In genomic region chr3:132543016-132543739, GRCh38 we compare ENCODE assay signal across 10 cellular contexts.
DNase-seq lines count a peak whose midpoint lies in the region; ATAC-seq and TF ChIP-seq lines count a peak whose summit lies in the region.
"Had no signal": no experiment of that assay in that cellular context is flagged by ENCODE, and none has a peak within 500 bp of the region (broad histone marks: within the 10 kb centered on the region; RNA-seq: fewer than 3 reads in every experiment).

No MANE protein-coding gene starts in this region.

- no peak overlapping the region for H2AFZ ChIP-seq in MM.1S (ENCODE audit: low read length)

- TF ChIP-seq CTCF in astrocyte of the spinal cord (IDR thresholded peaks at IDR 0.05; ENCODE audit: low read depth, low read length) (no peak), nephron (IDR thresholded peaks at IDR 0.05; ENCODE audit: unreplicated experiment in 3 of 3) (no peak), MM.1S (IDR thresholded peaks at IDR 0.05; ENCODE audit: low read length) (no peak)

- H3K4me3 ChIP-seq in astrocyte of the spinal cord (ENCODE audit: low read depth, low read length): no peak overlapping the region
- H3K4me3 ChIP-seq in MM.1S (ENCODE audit: low read length): no peak overlapping the region

- no peaks in the 10 kb centered on the region for H3K9me2 ChIP-seq in MM.1S (replicated peaks; ENCODE audit: insufficient read depth, low read length)

- H3K9me3 Mint-ChIP-seq in nephron: no peaks in the 10 kb centered on the region

- no peaks in the 10 kb centered on the region for H3K27me3 Mint-ChIP-seq in nephron (ENCODE audit: low read depth)
- H3K27me3 Mint-ChIP-seq: naive thymus-derived CD8-positive, alpha-beta T cell had no signal

- no peaks in the 10 kb centered on the region for H3K36me3 ChIP-seq in MM.1S (replicated peaks; ENCODE audit: insufficient read depth, low read length)

- DNase-seq in COLO829 (ENCODE audit: low spot score) (peak; percentile 66), KBM-7 (peak; percentile 78), astrocyte of the spinal cord (ENCODE audit: low read depth, low spot score) (peak; percentile 95), MM.1S (no peak)
- DNase-seq: naive thymus-derived CD8-positive, alpha-beta T cell; NCI-H1092 treated with DMSO at 0.1 percent for 48 hours had no signal

- no peak overlapping the region for H3K4me2 ChIP-seq in MM.1S (ENCODE audit: low read depth, low read length)

- no peak for ATAC-seq in GM18873 (IDR thresholded peaks at IDR 0.05; ENCODE audit: low FRiP score, unreplicated experiment)
- ATAC-seq in GM18907 (IDR thresholded peaks at IDR 0.05; ENCODE audit: unreplicated experiment): no peak
- no peak for ATAC-seq in GM18870 (IDR thresholded peaks at IDR 0.05; ENCODE audit: unreplicated experiment)
- ATAC-seq: naive thymus-derived CD8-positive, alpha-beta T cell had no signal

- no peaks in the 10 kb centered on the region for H3K79me2 ChIP-seq in MM.1S (ENCODE audit: low read length)

- H3F3A ChIP-seq in MM.1S (ENCODE audit: insufficient read depth, low read length): no peaks in the 10 kb centered on the region

- no peak overlapping the region for H3K27ac ChIP-seq in MM.1S (ENCODE audit: low read length)

- peaks cover 24% of the 10 kb centered on the region for H3K36me3 Mint-ChIP-seq in nephron (ENCODE audit: low read depth)

- no peaks in the 10 kb centered on the region for H3K27me3 ChIP-seq in MM.1S (replicated peaks; ENCODE audit: insufficient read depth, low read length)

- peaks cover 7% of the 10 kb centered on the region for H3K4me1 Mint-ChIP-seq in nephron

- H4K20me1 ChIP-seq in MM.1S (ENCODE audit: insufficient read depth, low read length): no peaks in the 10 kb centered on the region

- H3K4me1 ChIP-seq in MM.1S (ENCODE audit: low read length): peaks cover 9% of the 10 kb centered on the region

- peak overlapping the region in 2 of 3 experiments; percentile 5 to 34 for H3K27ac Mint-ChIP-seq in nephron

- no peak overlapping the region for H3K9ac ChIP-seq in MM.1S (ENCODE audit: low read length)

- no peaks in the 10 kb centered on the region for H3K9me3 ChIP-seq in MM.1S (replicated peaks; ENCODE audit: insufficient read depth, low read length)

- no peak overlapping the region for H3K4me3 Mint-ChIP-seq in nephron
- H3K4me3 Mint-ChIP-seq: naive thymus-derived CD8-positive, alpha-beta T cell had no signal

- in situ Hi-C loops in KBM-7 (cut with MboI; ENCODE audit: low pct_unique_long_range_greater_than_20kb, low sequenced_read_pairs) (loop anchor here (25.0 kb wide), 1 partner anchor 94 kb away; no protein-coding TSS in a partner anchor), astrocyte of the spinal cord (cut with HindIII; ENCODE audit: low sequenced_read_pairs) (no loop called here)
